Comparison of ENCODE assay signal across 23 cellular contexts in genomic region chr10:27899058-27899457, GRCh38.
DNase-seq lines count a peak whose midpoint lies in the region; ATAC-seq, FAIRE-seq and TF ChIP-seq lines count a peak whose summit lies in the region.
"Had no signal": no experiment of that assay in that cellular context is flagged by ENCODE, and none has a peak within 500 bp of the region (broad histone marks: within the 10 kb centered on the region; RNA-seq: fewer than 3 reads in every experiment).

No MANE protein-coding gene starts in this region.

- 72% methylated on average over 8 of the region's 8 CpGs; no CpG with 5 or more reads in 1 of the 2 experiments for WGBS in H1 (ENCODE audit: extremely low coverage in 1 of 2, insufficient coverage in 1 of 2, insufficient read length in 1 of 2, insufficient replicate concordance in 2 of 2, low coverage in 1 of 2, low lambda C conversion rate in 2 of 2, missing lambda C conversion rate in 1 of 2), 2 experiments
- no CpG with 5 or more reads among the region's 8 CpGs for WGBS in trophoblast cell (ENCODE audit: extremely low coverage, insufficient coverage, insufficient read length)
- 2% methylated on average over 8 of the region's 8 CpGs for WGBS in SK-N-SH (ENCODE audit: low lambda C conversion rate)

- H4K8ac ChIP-seq in H1 (ENCODE audit: extremely low read depth, insufficient read depth, low read length) (no peak overlapping the region; the same call in 1 of the 2 replicates), trophoblast cell (ENCODE audit: low read depth, low read length) (peak overlapping the region; percentile 7)

- no peak for TF ChIP-seq RAD21 in H1 (IDR thresholded peaks at IDR 0.05 in 1 of 2, conservative IDR thresholded peaks at IDR 0.05 in 1 of 2; ENCODE audit: low read depth in 2 of 2, low read length in 2 of 2)
- TF ChIP-seq RAD21 in SK-N-SH (IDR thresholded peaks at IDR 0.05; ENCODE audit: low read length) = no peak

- no peak for FAIRE-seq in H1 (lab: Jason Lieb, UNC)
- FAIRE-seq: D721Med had no signal

- H3K79me1 ChIP-seq in H1 (ENCODE audit: low read depth, low read length) = no peaks in the 10 kb centered on the region
- no peaks in the 10 kb centered on the region for H3K79me1 ChIP-seq in trophoblast cell (ENCODE audit: low read length)

- H2AFZ ChIP-seq in Loucy (ENCODE audit: low read length) (peak overlapping the region; percentile 86), H1 (ENCODE audit: low read length) (peak overlapping the region; percentile 94; the same call in 1 of the 2 replicates), trophoblast cell (ENCODE audit: insufficient read depth, low read length, poor library complexity) (no peak overlapping the region), SK-N-SH (ENCODE audit: low read depth) (no peak overlapping the region)
- H2AFZ ChIP-seq: PC-9 had no signal

- H2BK12ac ChIP-seq in H1 (ENCODE audit: low read depth, low read length) (no peak overlapping the region), trophoblast cell (ENCODE audit: low read length) (no peak overlapping the region)

- no peak overlapping the region for H3K23ac ChIP-seq in H1 (ENCODE audit: insufficient read length)
- no peak overlapping the region for H3K23ac ChIP-seq in trophoblast cell (ENCODE audit: low read length)

- H3K9ac ChIP-seq in Loucy (ENCODE audit: low read depth, low read length, poor library complexity, severe bottlenecking) (no peak overlapping the region), H1 (replicated peaks in 1 of 4; ENCODE audit: extremely low read depth in 1 of 4, low read depth in 3 of 4, low read length in 3 of 4) (no peak overlapping the region), trophoblast cell (ENCODE audit: low read length) (no peak overlapping the region), SK-N-SH (no peak overlapping the region)
- H3K9ac ChIP-seq: BLaER1 had no signal

- CTCF ChIA-PET in H1 (lab: Charles Lee; ENCODE audit: partially characterized antibody) = interaction anchor here (0.7 to 1.0 kb wide), 3 partner anchors 12 to 279 kb away, joined by 3 to 4 read pairs (median 3); no protein-coding TSS in a partner anchor
- CTCF ChIA-PET in SK-N-SH (lab: Yijun Ruan, JAX) = no interaction called here

- TF ChIP-seq EP300 in H1 (IDR thresholded peaks at IDR 0.05; ENCODE audit: borderline replicate concordance in 1 of 2, low read depth in 2 of 2, low read length in 2 of 2) (no peak), SK-N-SH (IDR thresholded peaks at IDR 0.05; ENCODE audit: borderline replicate concordance in 1 of 2, low read depth in 1 of 2, low read length in 1 of 2) (no peak)

- no peak overlapping the region for H2BK5ac ChIP-seq in H1 (ENCODE audit: low read depth, low read length)
- no peak overlapping the region for H2BK5ac ChIP-seq in trophoblast cell (ENCODE audit: low read depth, low read length, poor library complexity)

- no peaks in the 10 kb centered on the region for H3K9me2 ChIP-seq in Loucy (replicated peaks; ENCODE audit: low read depth, low read length)
- no peaks in the 10 kb centered on the region for H3K9me2 ChIP-seq in SK-N-SH

- TF ChIP-seq POLR2A in H1 (IDR thresholded peaks at IDR 0.05; ENCODE audit: control extremely low read depth in 1 of 2, low read depth in 2 of 2, low read length in 2 of 2) = no peak

- H4K20me1 ChIP-seq in Loucy (ENCODE audit: insufficient read depth, low read length, poor library complexity, severe bottlenecking) = no peaks in the 10 kb centered on the region
- no peaks in the 10 kb centered on the region for H4K20me1 ChIP-seq in H1 (replicated peaks in 1 of 2; ENCODE audit: control insufficient read depth in 1 of 2, insufficient read depth in 2 of 2, low read length in 2 of 2)
- H4K20me1 ChIP-seq in SK-N-SH (ENCODE audit: insufficient read depth) = no peaks in the 10 kb centered on the region
- H4K20me1 ChIP-seq: BLaER1 had no signal

- H3K36me3 ChIP-seq in Loucy (ENCODE audit: insufficient read depth, low read length) (no peaks in the 10 kb centered on the region), H1 (ENCODE audit: control insufficient read depth in 2 of 4, insufficient read depth in 4 of 4, low read length in 3 of 4) (no peaks in the 10 kb centered on the region; a peak in 1 of 8 replicates), trophoblast cell (ENCODE audit: control insufficient read depth in 1 of 2, insufficient read depth in 2 of 2, low read length in 2 of 2) (no peaks in the 10 kb centered on the region), SK-N-SH (replicated peaks in 1 of 2; ENCODE audit: control insufficient read depth in 1 of 2, insufficient read depth in 2 of 2, low read length in 1 of 2) (no peaks in the 10 kb centered on the region)
- H3K36me3 ChIP-seq: BLaER1, SJCRH30 had no signal

- H4K5ac ChIP-seq in H1 (ENCODE audit: insufficient read length, low read depth, low read length) = no peak overlapping the region

- H3K27ac ChIP-seq in H1 (ENCODE audit: low read depth, low read length) (no peak overlapping the region), trophoblast cell (ENCODE audit: low read depth, low read length) (no peak overlapping the region), SK-N-SH (ENCODE audit: low read depth in 2 of 2, low read length in 1 of 2) (no peak overlapping the region)
- H3K27ac ChIP-seq: BLaER1, PC-9, SJCRH30 had no signal

- POLR2A ChIA-PET in H1 (lab: Charles Lee; ENCODE audit: partially characterized antibody) = interaction anchor here (0.6 to 1.1 kb wide), 3 partner anchors 11 to 561 kb away, joined by 3 to 4 read pairs (median 3); no protein-coding TSS in a partner anchor
- POLR2A ChIA-PET in SK-N-SH (lab: Yijun Ruan, JAX) = no interaction called here

- H3K79me2 ChIP-seq in Loucy (ENCODE audit: insufficient read depth, low read length) = no peaks in the 10 kb centered on the region
- no peaks in the 10 kb centered on the region for H3K79me2 ChIP-seq in H1 (ENCODE audit: control insufficient read depth in 1 of 2, insufficient read depth in 2 of 2, low read length in 2 of 2)
- H3K79me2 ChIP-seq in trophoblast cell (ENCODE audit: control insufficient read depth, insufficient read depth, low read length, poor library complexity) = no peaks in the 10 kb centered on the region
- no peaks in the 10 kb centered on the region for H3K79me2 ChIP-seq in SK-N-SH (ENCODE audit: insufficient read depth)

- peaks cover 9% of the 10 kb centered on the region for H3K4me1 ChIP-seq in Loucy (ENCODE audit: insufficient read depth, low read length, poor library complexity, severe bottlenecking)
- no peaks in the 10 kb centered on the region for H3K4me1 ChIP-seq in H1 (replicated peaks in 1 of 4; ENCODE audit: control insufficient read depth in 3 of 4, insufficient read depth in 4 of 4, low read length in 3 of 4)
- peaks cover 0 to 4% of the 10 kb centered on the region in 2 experiments for H3K4me1 ChIP-seq in trophoblast cell (ENCODE audit: control insufficient read depth in 1 of 2, insufficient read depth in 2 of 2, low read length in 2 of 2)
- H3K4me1 ChIP-seq in SK-N-SH (ENCODE audit: control insufficient read depth in 1 of 2, insufficient read depth in 2 of 2, low read depth in 1 of 2, low read length in 1 of 2) = no peaks in the 10 kb centered on the region
- H3K4me1 ChIP-seq: BLaER1, SJCRH30 had no signal

- H2BK20ac ChIP-seq in H1 (ENCODE audit: low read length) = no peak overlapping the region

- H3K4ac ChIP-seq in H1 (replicated peaks; ENCODE audit: insufficient read length, low read depth, low read length) = no peak overlapping the region
- no peak overlapping the region for H3K4ac ChIP-seq in trophoblast cell (ENCODE audit: low read depth, low read length)

- H3F3A ChIP-seq in Loucy (ENCODE audit: low read depth) (no peaks in the 10 kb centered on the region), SK-N-SH (replicated peaks; ENCODE audit: insufficient read depth) (no peaks in the 10 kb centered on the region)

- no peak overlapping the region for H2BK120ac ChIP-seq in H1 (replicated peaks; ENCODE audit: low read depth, low read length)
- H2BK120ac ChIP-seq in trophoblast cell (ENCODE audit: insufficient read depth, low read length, poor library complexity) = no peak overlapping the region

- H3K9me3 ChIP-seq in Loucy (ENCODE audit: insufficient read depth, low read depth, low read length) = no peaks in the 10 kb centered on the region
- H3K9me3 ChIP-seq in H1 (ENCODE audit: insufficient read depth in 2 of 2, low read depth in 1 of 2, low read length in 1 of 2) = no peaks in the 10 kb centered on the region
- no peaks in the 10 kb centered on the region for H3K9me3 ChIP-seq in trophoblast cell (ENCODE audit: insufficient read depth, low read depth, low read length)
- H3K9me3 ChIP-seq in SK-N-SH = no peaks in the 10 kb centered on the region
- H3K9me3 ChIP-seq: SJCRH30 had no signal

- no peak for TF ChIP-seq CTCF in Loucy (conservative IDR thresholded peaks at IDR 0.05; ENCODE audit: low read length)
- no peak for TF ChIP-seq CTCF in H1 (IDR thresholded peaks at IDR 0.05; ENCODE audit: control extremely low read depth in 1 of 3, insufficient read depth in 1 of 3, low read depth in 1 of 3, low read length in 3 of 3)
- TF ChIP-seq CTCF in SK-N-SH (IDR thresholded peaks at IDR 0.05) = no peak

- DNase-seq in DMS53 (lab: John Stamatoyannopoulos, UW) (peak; percentile 39), DMS53 treated with DMSO at 0.1 percent for 48 hours (lab: John Stamatoyannopoulos, UW; ENCODE audit: unreplicated experiment) (no peak), H1 (ENCODE audit: low read depth in 1 of 2, low spot score in 2 of 2) (no peak), trophoblast cell (no peak), SK-N-SH (no peak), AG20443 (ENCODE audit: low spot score) (no peak)
- DNase-seq: 8988T; KG1; NCI-H1092 treated with DMSO at 0.1 percent for 48 hours; NCI-H1436; NCI-H187 treated with DMSO at 0.1 percent for 48 hours; NCI-H2107; NCI-H446; NCI-H524 treated with DMSO at 0.1 percent for 48 hours; NCI-H774; NK-92 treated with Interleukin-12 subunit alpha and Interleukin-12 subunit beta, amount 100 ng/mL, for 24 hours; PC-9; SJCRH30 had no signal

- H3K18ac ChIP-seq in H1 (ENCODE audit: extremely low read depth, low read length) = no peak overlapping the region
- H3K18ac ChIP-seq in trophoblast cell (ENCODE audit: low read length) = no peak overlapping the region

- no peak overlapping the region for H3K4me3 ChIP-seq in Loucy (ENCODE audit: low read length, poor library complexity, severe bottlenecking)
- H3K4me3 ChIP-seq in H1 (ENCODE audit: extremely low read depth in 1 of 4, insufficient read depth in 2 of 4, low read depth in 3 of 4, low read length in 4 of 4) = no peak overlapping the region
- no peak overlapping the region for H3K4me3 ChIP-seq in trophoblast cell (ENCODE audit: low read depth, low read length)
- no peak overlapping the region for H3K4me3 ChIP-seq in SK-N-SH (ENCODE audit: low read depth in 2 of 2, low read length in 1 of 2)
- H3K4me3 ChIP-seq: BLaER1, PC-9, SJCRH30 had no signal

- H3K14ac ChIP-seq in H1 (ENCODE audit: insufficient read length) (no peak overlapping the region), trophoblast cell (ENCODE audit: low read length) (no peak overlapping the region)

- no peak for ATAC-seq in HG03175 (IDR thresholded peaks at IDR 0.05; ENCODE audit: unreplicated experiment)
- ATAC-seq: Right ventricle myocardium inferior had no signal

- H2AK5ac ChIP-seq in H1 (ENCODE audit: low read depth, low read length) (no peak overlapping the region), trophoblast cell (ENCODE audit: low read length) (no peak overlapping the region)

- no peak overlapping the region for H2BK15ac ChIP-seq in H1 (ENCODE audit: low read length)

- H3K27me3 ChIP-seq in Loucy (ENCODE audit: insufficient read depth, low read length, poor library complexity, severe bottlenecking) (no peaks in the 10 kb centered on the region), H1 (replicated peaks in 1 of 4; ENCODE audit: control insufficient read depth in 3 of 4, extremely low read depth in 1 of 4, insufficient read depth in 3 of 4, low read length in 3 of 4) (no peaks in the 10 kb centered on the region), trophoblast cell (ENCODE audit: insufficient read depth, low read length) (no peaks in the 10 kb centered on the region), SK-N-SH (ENCODE audit: insufficient read depth) (no peaks in the 10 kb centered on the region)
- H3K27me3 ChIP-seq: BLaER1, SJCRH30 had no signal

- H3K4me2 ChIP-seq in Loucy (ENCODE audit: low read depth, low read length, poor library complexity, severe bottlenecking) (peak overlapping the region; percentile 44), H1 (ENCODE audit: insufficient read depth in 1 of 2, low read depth in 2 of 2, low read length in 2 of 2) (peak overlapping the region in 1 of 2 experiments; percentile 13; a peak in 1 of 4 replicates), trophoblast cell (ENCODE audit: low read length) (no peak overlapping the region), SK-N-SH (no peak overlapping the region)
- H3K4me2 ChIP-seq: BLaER1, PC-9 had no signal

- no peak overlapping the region for H4K12ac ChIP-seq in trophoblast cell (ENCODE audit: low read depth, low read length)

- no peak overlapping the region for H3K56ac ChIP-seq in H1 (replicated peaks; ENCODE audit: insufficient read length, low read depth, low read length)

- H3K23me2 ChIP-seq in H1 (ENCODE audit: low read depth, low read length) = no peaks in the 10 kb centered on the region; the same call in 1 of the 2 replicates

- no peak overlapping the region for H4K91ac ChIP-seq in H1 (replicated peaks; ENCODE audit: insufficient read length, low read length)
- H4K91ac ChIP-seq in trophoblast cell (ENCODE audit: low read depth, low read length) = peak overlapping the region; percentile 5

Comparison
In these comparisons a context has a peak if more than half of its experiments do, and no peak if none do; other contexts are left out.
1. H2AFZ ChIP-seq: peak in Loucy (single experiment) and H1 (single experiment); none in trophoblast cell (single experiment) and SK-N-SH (single experiment).